ENCODE assay signal across 10 cellular contexts in the genomic region with DNA sequence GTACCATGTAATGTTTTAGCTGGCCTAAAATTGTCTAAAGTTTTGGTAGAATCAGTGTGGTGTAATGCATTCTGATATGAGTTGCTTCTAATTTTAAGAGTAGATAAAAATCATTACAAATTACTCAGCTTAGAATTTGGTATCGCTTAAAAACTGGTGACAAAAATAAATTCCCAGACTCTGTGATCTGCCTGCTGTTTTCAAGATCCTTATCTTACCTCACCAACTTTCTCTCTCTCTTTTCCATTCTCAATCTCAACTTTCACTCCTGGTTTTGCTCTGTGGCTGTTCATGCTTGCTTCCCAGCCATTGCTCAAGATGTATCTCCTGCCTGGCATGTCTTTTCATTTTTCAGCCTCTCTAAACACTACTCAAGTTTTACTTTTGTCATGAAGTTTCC. TPM values are rescaled to one million over a fixed set of nuclear protein-coding genes. Genes with fewer than 3 reads are reported as not detected.
A peak's percentile ranks its signal among the peaks of the same experiment; 100 is the strongest.
DNase-seq lines count a peak whose midpoint lies in the region; ATAC-seq and TF ChIP-seq lines count a peak whose summit lies in the region.
"Had no signal": no experiment of that assay in that cellular context is flagged by ENCODE, and none has a peak within 500 bp of the region (broad histone marks: within the 10 kb centered on the region; RNA-seq: fewer than 3 reads in every experiment).

No MANE protein-coding gene starts in this region.

- H3K27ac ChIP-seq in esophagus squamous epithelium, result no peak overlapping the region

- no peak for TF ChIP-seq POLR2A in esophagus squamous epithelium (IDR thresholded peaks at IDR 0.05)

- H3K4me3 Mint-ChIP-seq in mesothelial cell of epicardium (no peak overlapping the region), Caco-2 (ENCODE audit: unreplicated experiment) (no peak overlapping the region)

- H3K9me3 Mint-ChIP-seq in mesothelial cell of epicardium (no peaks in the 10 kb centered on the region), Caco-2 (ENCODE audit: unreplicated experiment) (no peaks in the 10 kb centered on the region)

- no peak for TF ChIP-seq CTCF in astrocyte of the spinal cord (IDR thresholded peaks at IDR 0.05; ENCODE audit: low read depth, low read length)
- TF ChIP-seq CTCF in mesothelial cell of epicardium (IDR thresholded peaks at IDR 0.05; ENCODE audit: unreplicated experiment), result no peak
- TF ChIP-seq CTCF in esophagus squamous epithelium (IDR thresholded peaks at IDR 0.05), result no peak
- no peak for TF ChIP-seq CTCF in Caco-2 (IDR thresholded peaks at IDR 0.05; ENCODE audit: insufficient read depth in 1 of 2, low read depth in 1 of 2, low read length in 1 of 2, severe bottlenecking in 1 of 2, unreplicated experiment in 1 of 2)

- H3K4me1 Mint-ChIP-seq in mesothelial cell of epicardium (peaks cover 36% of the 10 kb centered on the region), Caco-2 (ENCODE audit: low read depth, unreplicated experiment) (peaks cover 31% of the 10 kb centered on the region)

- in situ Hi-C loops in astrocyte of the spinal cord (cut with HindIII; ENCODE audit: low sequenced_read_pairs), result no loop called here

- peak; percentile 56 for ATAC-seq in HG02870 (IDR thresholded peaks at IDR 0.05; ENCODE audit: unreplicated experiment)
- no peak for ATAC-seq in HG03045 (IDR thresholded peaks at IDR 0.05; ENCODE audit: unreplicated experiment)

- DNase-seq in EH (ENCODE audit: low read depth) (peak; percentile 67), astrocyte of the spinal cord (ENCODE audit: low read depth, low spot score) (peak; percentile 30), mesothelial cell of epicardium (ENCODE audit: low spot score in 2 of 2, unreplicated experiment in 2 of 2) (no peak), esophagus squamous epithelium (lab: John Stamatoyannopoulos, UW) (no peak), Caco-2 (no peak), kidney tubule cell (ENCODE audit: low spot score) (no peak)
- DNase-seq: activated gamma-delta T cell had no signal

- WGBS in esophagus squamous epithelium, 2 donors, result 48 to 87% methylated on average over 1 of the region's 1 CpG

- H3K4me3 ChIP-seq in astrocyte of the spinal cord (ENCODE audit: low read depth, low read length) (no peak overlapping the region), esophagus squamous epithelium (no peak overlapping the region), Caco-2 (ENCODE audit: low read depth, low read length) (no peak overlapping the region)
- H3K4me3 ChIP-seq: skin epidermis had no signal

- no peaks in the 10 kb centered on the region for H3K9me3 ChIP-seq in esophagus squamous epithelium
- H3K9me3 ChIP-seq in Caco-2, result no peaks in the 10 kb centered on the region

- no peaks in the 10 kb centered on the region for H3K36me3 ChIP-seq in esophagus squamous epithelium
- H3K36me3 ChIP-seq in Caco-2 (ENCODE audit: control insufficient read depth, insufficient read depth, low read length), result no peaks in the 10 kb centered on the region

- POLR2A ChIA-PET in Caco-2 (lab: Charles Lee), result no interaction called here

- H3K27me3 ChIP-seq in esophagus squamous epithelium (no peaks in the 10 kb centered on the region), Caco-2 (replicated peaks; ENCODE audit: control insufficient read depth, insufficient read depth, low read length) (no peaks in the 10 kb centered on the region)

- H3K36me3 Mint-ChIP-seq in mesothelial cell of epicardium, result no peaks in the 10 kb centered on the region
- H3K36me3 Mint-ChIP-seq in Caco-2 (ENCODE audit: insufficient read depth, unreplicated experiment), result no peaks in the 10 kb centered on the region

- CTCF ChIA-PET in Caco-2 (lab: Charles Lee), result no interaction called here

- H3K27ac Mint-ChIP-seq in mesothelial cell of epicardium (peak overlapping the region; percentile 58), Caco-2 (ENCODE audit: unreplicated experiment) (no peak overlapping the region)

- no TSS peak for BruUV-seq in Caco-2 (replicated peaks; lab: Mats Ljungman, UMichigan)

- H3K27me3 Mint-ChIP-seq in mesothelial cell of epicardium (ENCODE audit: low read depth) (no peaks in the 10 kb centered on the region), Caco-2 (ENCODE audit: insufficient read depth, unreplicated experiment) (no peaks in the 10 kb centered on the region)

- H3K4me1 ChIP-seq in esophagus squamous epithelium, result peaks cover 0 to 31% (median 18%) of the 10 kb centered on the region in 3 donors
- peaks cover 30% of the 10 kb centered on the region for H3K4me1 ChIP-seq in Caco-2

- intact Hi-C loops in esophagus squamous epithelium (cut with DNase I) (no loop called here), Caco-2 (cut with micrococcal nuclease; ENCODE audit: unreplicated experiment) (no loop called here)

RNA-seq across cellular contexts. Expression of gene TCF12, which starts 45.7 kb away (rescaled TPM):
- total RNA-seq in mesothelial cell of epicardium (188 to 194 TPM (median 192 TPM) in 3 replicates), esophagus squamous epithelium (10 to 100 TPM; 28.5 to 90.4 (median 51.3) TPM), Caco-2 (2022) (64.4 and 68.8 TPM in 2 replicates)

Comparison
In these comparisons a context has a peak if more than half of its experiments do, and no peak if none do; other contexts are left out.
1. DNase-seq: peak in EH (single experiment) and astrocyte of the spinal cord (single experiment); none in mesothelial cell of epicardium (0 of 2), esophagus squamous epithelium (single experiment), Caco-2 (0 of 2) and kidney tubule cell (single experiment).